In genomic region chr9:27151693-27152397, GRCh38 we compare ENCODE assay signal across 15 cellular contexts. TPM values are rescaled to one million over a fixed set of nuclear protein-coding genes. Genes with fewer than 3 reads are reported as not detected.
A peak's percentile ranks its signal among the peaks of the same experiment; 100 is the strongest.
DNase-seq lines count a peak whose midpoint lies in the region; ATAC-seq, FAIRE-seq and TF ChIP-seq lines count a peak whose summit lies in the region.
"Had no signal": no experiment of that assay in that cellular context is flagged by ENCODE, and none has a peak within 500 bp of the region (broad histone marks: within the 10 kb centered on the region; RNA-seq: fewer than 3 reads in every experiment).

No MANE protein-coding gene starts in this region.

- no peaks in the 10 kb centered on the region for H3K27me3 ChIP-seq in right atrium auricular region
- no peaks in the 10 kb centered on the region for H3K27me3 ChIP-seq in CD8-positive, alpha-beta T cell (ENCODE audit: insufficient read depth, low read length)
- H3K27me3 ChIP-seq: dorsolateral prefrontal cortex, right lobe of liver had no signal

- no peak overlapping the region for H3K4me3 ChIP-seq in right atrium auricular region
- H3K4me3 ChIP-seq in CD8-positive, alpha-beta T cell (ENCODE audit: low read depth, low read length) = no peak overlapping the region
- H3K4me3 ChIP-seq: dorsolateral prefrontal cortex, right lobe of liver had no signal

- H3K27ac ChIP-seq in right atrium auricular region = no peak overlapping the region
- H3K27ac ChIP-seq in CD8-positive, alpha-beta T cell (ENCODE audit: low read depth, low read length) = no peak overlapping the region

- H3K9me3 ChIP-seq in right atrium auricular region = no peaks in the 10 kb centered on the region
- H3K9me3 ChIP-seq in CD8-positive, alpha-beta T cell (ENCODE audit: low read length) = no peaks in the 10 kb centered on the region
- H3K9me3 ChIP-seq: right lobe of liver had no signal

- H3K27me3 Mint-ChIP-seq in chondrocyte (ENCODE audit: low read depth) = no peaks in the 10 kb centered on the region
- no peaks in the 10 kb centered on the region for H3K27me3 Mint-ChIP-seq in activated CD8-positive, alpha-beta T cell treated with anti-CD3 and anti-CD28 coated beads, Interleukin-2, amount 10 ng/mL, durations not matched to agents 7 days and 5 days (ENCODE audit: low read depth)
- no peaks in the 10 kb centered on the region for H3K27me3 Mint-ChIP-seq in CD8-positive, alpha-beta T cell (ENCODE audit: low read depth)
- H3K27me3 Mint-ChIP-seq: type B pancreatic cell had no signal

- peak overlapping the region; percentile 63 for H3K27ac Mint-ChIP-seq in chondrocyte (ENCODE audit: unreplicated experiment)
- no peak overlapping the region for H3K27ac Mint-ChIP-seq in activated CD8-positive, alpha-beta T cell treated with anti-CD3 and anti-CD28 coated beads, Interleukin-2, amount 10 ng/mL, durations not matched to agents 7 days and 5 days
- H3K27ac Mint-ChIP-seq in CD8-positive, alpha-beta T cell = no peak overlapping the region
- H3K27ac Mint-ChIP-seq: type B pancreatic cell had no signal

- CTCF ChIA-PET in activated CD8-positive, alpha-beta T cell treated with anti-CD3 and anti-CD28 coated beads, Interleukin-2, amount 10 ng/mL, durations not matched to agents 7 days and 5 days (lab: Charles Lee) = no interaction called here
- CTCF ChIA-PET in CD8-positive, alpha-beta T cell (lab: Charles Lee) = no interaction called here

- intact Hi-C loops in left ventricle myocardium superior (cut with micrococcal nuclease) = no loop called here
- intact Hi-C loops in CD8-positive, alpha-beta T cell (cut with DNase I, micrococcal nuclease) = no loop called here

- TF ChIP-seq CTCF in right atrium auricular region (IDR thresholded peaks at IDR 0.05) (no peak), chondrocyte (IDR thresholded peaks at IDR 0.05) (no peak)
- TF ChIP-seq CTCF in CD8-positive, alpha-beta T cell (IDR thresholded peaks at IDR 0.05) = no peak

- no peaks in the 10 kb centered on the region for H3K36me3 ChIP-seq in right atrium auricular region
- no peaks in the 10 kb centered on the region for H3K36me3 ChIP-seq in CD8-positive, alpha-beta T cell (ENCODE audit: insufficient read depth, low read length)
- H3K36me3 ChIP-seq: right lobe of liver had no signal

- no peak overlapping the region for H3K4me3 Mint-ChIP-seq in chondrocyte (ENCODE audit: unreplicated experiment)
- H3K4me3 Mint-ChIP-seq in activated CD8-positive, alpha-beta T cell treated with anti-CD3 and anti-CD28 coated beads, Interleukin-2, amount 10 ng/mL, durations not matched to agents 7 days and 5 days = no peak overlapping the region
- no peak overlapping the region for H3K4me3 Mint-ChIP-seq in CD8-positive, alpha-beta T cell
- H3K4me3 Mint-ChIP-seq: type B pancreatic cell had no signal

- H3K4me1 Mint-ChIP-seq in chondrocyte (ENCODE audit: low read depth) = peaks cover 52% of the 10 kb centered on the region
- H3K4me1 Mint-ChIP-seq in activated CD8-positive, alpha-beta T cell treated with anti-CD3 and anti-CD28 coated beads, Interleukin-2, amount 10 ng/mL, durations not matched to agents 7 days and 5 days (ENCODE audit: low read depth) = no peaks in the 10 kb centered on the region
- H3K4me1 Mint-ChIP-seq in CD8-positive, alpha-beta T cell (ENCODE audit: low read depth) = no peaks in the 10 kb centered on the region

- DNase-seq in left ventricle myocardium superior (no peak), right atrium auricular region (ENCODE audit: low spot score) (no peak), chondrocyte (ENCODE audit: low spot score) (no peak), kidney tubule cell (ENCODE audit: low spot score) (peak; percentile 78), GM19239 (ENCODE audit: insufficient read length, low spot score) (no peak)
- DNase-seq in activated CD8-positive, alpha-beta T cell treated with anti-CD3 and anti-CD28 coated beads, Interleukin-2, amount 10 ng/mL, durations not matched to agents 7 days and 5 days = no peak
- no peak for DNase-seq in CD8-positive, alpha-beta T cell
- DNase-seq: activated naive CD4-positive, alpha-beta T cell treated with anti-CD3 and anti-CD28 coated beads, Interleukin-2, amount 50 U/mL, for 16 hours; dorsolateral prefrontal cortex; KBM-7; NCI-H2081 treated with DMSO at 0.1 percent for 48 hours; right lobe of liver had no signal

- FAIRE-seq in GM19239 (lab: Jason Lieb, UNC) = no peak

- peak; percentile 14 for ATAC-seq in left ventricle myocardium superior
- ATAC-seq in activated CD8-positive, alpha-beta T cell treated with anti-CD3 and anti-CD28 coated beads, Interleukin-2, amount 10 ng/mL, durations not matched to agents 7 days and 5 days = no peak
- ATAC-seq in HG03342 (IDR thresholded peaks at IDR 0.05; ENCODE audit: unreplicated experiment) = no peak
- ATAC-seq in CD8-positive, alpha-beta T cell = no peak

- no peaks in the 10 kb centered on the region for H3K9me3 Mint-ChIP-seq in chondrocyte (ENCODE audit: low read depth)
- H3K9me3 Mint-ChIP-seq in activated CD8-positive, alpha-beta T cell treated with anti-CD3 and anti-CD28 coated beads, Interleukin-2, amount 10 ng/mL, durations not matched to agents 7 days and 5 days (ENCODE audit: insufficient read depth) = no peaks in the 10 kb centered on the region
- no peaks in the 10 kb centered on the region for H3K9me3 Mint-ChIP-seq in CD8-positive, alpha-beta T cell
- H3K9me3 Mint-ChIP-seq: type B pancreatic cell had no signal

- peaks cover 0 to 21% of the 10 kb centered on the region in 2 donors for H3K4me1 ChIP-seq in right atrium auricular region
- H3K4me1 ChIP-seq in CD8-positive, alpha-beta T cell (ENCODE audit: insufficient read depth, low read length) = no peaks in the 10 kb centered on the region
- H3K4me1 ChIP-seq: right lobe of liver had no signal

- POLR2A ChIA-PET in activated CD8-positive, alpha-beta T cell treated with anti-CD3 and anti-CD28 coated beads, Interleukin-2, amount 10 ng/mL, durations not matched to agents 7 days and 5 days (lab: Charles Lee) = no interaction called here
- POLR2A ChIA-PET in CD8-positive, alpha-beta T cell (lab: Charles Lee) = no interaction called here

- H3K36me3 Mint-ChIP-seq in chondrocyte (ENCODE audit: low read depth) = no peaks in the 10 kb centered on the region
- H3K36me3 Mint-ChIP-seq in activated CD8-positive, alpha-beta T cell treated with anti-CD3 and anti-CD28 coated beads, Interleukin-2, amount 10 ng/mL, durations not matched to agents 7 days and 5 days (ENCODE audit: low read depth) = no peaks in the 10 kb centered on the region
- no peaks in the 10 kb centered on the region for H3K36me3 Mint-ChIP-seq in CD8-positive, alpha-beta T cell
- H3K36me3 Mint-ChIP-seq: type B pancreatic cell had no signal

RNA-seq across cellular contexts. Expression of gene TEK, which starts 42.8 kb away (rescaled TPM):
- total RNA-seq in left ventricle myocardium superior (22.2 TPM), right atrium auricular region (10 to 100 TPM; 16.7 to 30.7 TPM), chondrocyte (0.89 to 2.8 TPM (median 2.7 TPM) in 3 replicates)
- not detected for total RNA-seq in activated CD8-positive, alpha-beta T cell treated with anti-CD3 and anti-CD28 coated beads, Interleukin-2, amount 10 ng/mL, durations not matched to agents 7 days and 5 days
- total RNA-seq in CD8-positive, alpha-beta T cell = not detected
- total RNA-seq: A673 had no signal
